8 cellular contexts compared by ENCODE assay signal in the genomic region with DNA sequence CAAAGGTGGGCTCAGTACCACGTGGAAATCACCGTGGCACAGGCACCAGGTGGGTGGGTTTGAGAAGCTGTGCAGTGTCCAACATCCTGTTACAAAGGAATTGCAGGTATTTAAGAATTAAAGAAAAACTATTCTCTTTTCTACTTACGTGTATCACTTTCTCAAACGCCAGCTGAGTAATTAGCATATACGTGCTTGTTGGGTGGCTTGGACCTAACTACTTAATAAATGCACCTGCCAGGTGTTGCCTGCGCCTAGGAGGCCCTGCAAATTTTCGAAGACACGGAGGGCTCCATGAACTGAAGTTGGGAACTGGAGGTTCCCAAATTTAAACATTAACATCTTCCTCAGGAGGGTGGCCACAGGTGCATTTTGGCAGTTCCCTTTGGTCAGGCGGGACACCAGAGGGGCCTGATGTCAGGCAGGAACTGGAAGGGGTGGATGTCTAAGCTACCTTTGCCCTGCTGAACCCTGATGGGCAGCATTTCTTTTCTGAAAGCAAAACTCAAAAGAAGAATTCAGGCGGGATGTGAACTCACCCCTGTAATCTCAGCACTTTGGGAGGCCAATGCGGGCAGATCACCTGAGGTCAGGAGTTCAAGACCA.
DNase-seq lines count a peak whose midpoint lies in the region; ATAC-seq and TF ChIP-seq lines count a peak whose summit lies in the region.

No MANE protein-coding gene starts in this region.

- H2AK5ac ChIP-seq in H9 (ENCODE audit: insufficient read length, low read length) (no peak overlapping the region), mesendoderm (ENCODE audit: low read length) (no peak overlapping the region)

- no peaks in the 10 kb centered on the region for H3K79me2 ChIP-seq in ACC112 (ENCODE audit: control insufficient read depth, insufficient read depth, low read length, unreplicated experiment)
- H3K79me2 ChIP-seq in H9 (ENCODE audit: insufficient read depth, low read length), result no peaks in the 10 kb centered on the region
- no peaks in the 10 kb centered on the region for H3K79me2 ChIP-seq in mesendoderm (ENCODE audit: control insufficient read depth, insufficient read depth, low read length)

- H3K14ac ChIP-seq in H9 (ENCODE audit: insufficient read depth, low read length), result no peak overlapping the region

- H3K4me2 ChIP-seq in H9 (ENCODE audit: insufficient read depth, insufficient read length, low read length), result peak overlapping the region; percentile 73
- H3K4me2 ChIP-seq in mesendoderm (ENCODE audit: low read length), result peak overlapping the region; percentile 51

- H3K79me1 ChIP-seq in H9 (ENCODE audit: insufficient read depth, low read depth, low read length, poor library complexity, severe bottlenecking) (no peaks in the 10 kb centered on the region), mesendoderm (ENCODE audit: low read length) (no peaks in the 10 kb centered on the region)

- H3K56ac ChIP-seq in H9 (ENCODE audit: insufficient read length, low read depth, low read length), result no peak overlapping the region
- peak overlapping the region; percentile 80 for H3K56ac ChIP-seq in mesendoderm (ENCODE audit: low read length)

- no peak overlapping the region for H4K5ac ChIP-seq in H9 (ENCODE audit: insufficient read length, low read depth, low read length)
- H4K5ac ChIP-seq in mesendoderm (ENCODE audit: low read length), result no peak overlapping the region

- H3K27me3 ChIP-seq in ACC112 (ENCODE audit: insufficient read depth, low read length) (no peaks in the 10 kb centered on the region), H9 (ENCODE audit: insufficient read depth, low read length) (no peaks in the 10 kb centered on the region; the same call in 1 of the 2 replicates), mesendoderm (ENCODE audit: insufficient read depth, low read length, poor library complexity) (no peaks in the 10 kb centered on the region)

- peaks cover 9% of the 10 kb centered on the region for H3K23me2 ChIP-seq in H9 (ENCODE audit: insufficient read length, low read depth, low read length, poor library complexity, severe bottlenecking)

- no peak for ATAC-seq in HG02973 (IDR thresholded peaks at IDR 0.05; ENCODE audit: unreplicated experiment)
- ATAC-seq in HG02623 (IDR thresholded peaks at IDR 0.05; ENCODE audit: unreplicated experiment), result no peak

- H3K4me3 ChIP-seq in ACC112 (ENCODE audit: low read depth, low read length) (peak overlapping the region; percentile 80), mesendoderm (ENCODE audit: low read length) (no peak overlapping the region)

- H3K36me3 ChIP-seq in ACC112 (ENCODE audit: insufficient read depth, low read length) (no peaks in the 10 kb centered on the region), mesendoderm (ENCODE audit: control insufficient read depth, insufficient read depth, low read length) (no peaks in the 10 kb centered on the region)

- H3K4me3 Mint-ChIP-seq in H9, result peak overlapping the region; percentile 65 to 85
- H3K4me3 Mint-ChIP-seq in activated CD4-positive, alpha-beta memory T cell treated with anti-CD3 and anti-CD28 coated beads, Interleukin-2, amount 10 ng/mL, durations not matched to agents 7 days and 5 days, result peak overlapping the region; percentile 75

- H3K9me3 ChIP-seq in H9 (ENCODE audit: control insufficient read depth, low read depth, low read length), result no peaks in the 10 kb centered on the region

- no peak for DNase-seq in H9
- DNase-seq in activated CD4-positive, alpha-beta memory T cell treated with anti-CD3 and anti-CD28 coated beads, Interleukin-2, amount 10 ng/mL, durations not matched to agents 7 days and 5 days, result no peak
- DNase-seq in mesendoderm, result peak; percentile 33
- DNase-seq in 8988T, result no peak
- DNase-seq in superior temporal gyrus (ENCODE audit: extremely low spot score), result no peak

- H2BK20ac ChIP-seq in H9 (ENCODE audit: low read depth, low read length, poor library complexity, severe bottlenecking), result no peak overlapping the region

- H4K8ac ChIP-seq in H9 (replicated peaks; ENCODE audit: insufficient read length, low read depth, low read length) (no peak overlapping the region), mesendoderm (ENCODE audit: low read depth, low read length) (no peak overlapping the region)

- H3K27me3 Mint-ChIP-seq in H9 (ENCODE audit: low read depth), result peaks cover 33% of the 10 kb centered on the region
- H3K27me3 Mint-ChIP-seq in activated CD4-positive, alpha-beta memory T cell treated with anti-CD3 and anti-CD28 coated beads, Interleukin-2, amount 10 ng/mL, durations not matched to agents 7 days and 5 days, result peaks cover 7% of the 10 kb centered on the region

- no peak overlapping the region for H3K4ac ChIP-seq in H9 (ENCODE audit: low read depth, low read length)
- H3K4ac ChIP-seq in mesendoderm (ENCODE audit: low read depth, low read length), result no peak overlapping the region

- 0 out of 3 replicates have a peak, but pooled peaks have one; percentile 8 for TF ChIP-seq CTCF in H9 (conservative IDR thresholded peaks at IDR 0.05)

- H3K4me1 Mint-ChIP-seq in H9, result peaks cover 9 to 13% of the 10 kb centered on the region in 2 experiments
- H3K4me1 Mint-ChIP-seq in activated CD4-positive, alpha-beta memory T cell treated with anti-CD3 and anti-CD28 coated beads, Interleukin-2, amount 10 ng/mL, durations not matched to agents 7 days and 5 days, result peaks cover 6% of the 10 kb centered on the region

- H3K4me1 ChIP-seq in ACC112 (ENCODE audit: control insufficient read depth, insufficient read depth, low read length, unreplicated experiment) (peaks cover 13% of the 10 kb centered on the region), H9 (ENCODE audit: insufficient read depth, low read length) (no peaks in the 10 kb centered on the region), mesendoderm (ENCODE audit: control insufficient read depth, low read depth, low read length) (peaks cover 2% of the 10 kb centered on the region)

- H4K91ac ChIP-seq in H9 (ENCODE audit: insufficient read length, low read depth, low read length), result no peak overlapping the region

- no peaks in the 10 kb centered on the region for H3K9me3 Mint-ChIP-seq in H9
- no peaks in the 10 kb centered on the region for H3K9me3 Mint-ChIP-seq in activated CD4-positive, alpha-beta memory T cell treated with anti-CD3 and anti-CD28 coated beads, Interleukin-2, amount 10 ng/mL, durations not matched to agents 7 days and 5 days

- POLR2A ChIA-PET in activated CD4-positive, alpha-beta memory T cell treated with anti-CD3 and anti-CD28 coated beads, Interleukin-2, amount 10 ng/mL, durations not matched to agents 7 days and 5 days (lab: Charles Lee), result no interaction called here

- no peaks in the 10 kb centered on the region for H3K36me3 Mint-ChIP-seq in H9 (ENCODE audit: insufficient read depth in 1 of 3, low read depth in 3 of 3)
- no peaks in the 10 kb centered on the region for H3K36me3 Mint-ChIP-seq in activated CD4-positive, alpha-beta memory T cell treated with anti-CD3 and anti-CD28 coated beads, Interleukin-2, amount 10 ng/mL, durations not matched to agents 7 days and 5 days (ENCODE audit: low read depth)

- H3K18ac ChIP-seq in H9 (ENCODE audit: insufficient read length, low read depth, low read length) (no peak overlapping the region), mesendoderm (ENCODE audit: low read length) (peak overlapping the region; percentile 22)

- H3K27ac ChIP-seq in ACC112 (ENCODE audit: low read depth, low read length), result no peak overlapping the region
- H3K27ac ChIP-seq in H9 (ENCODE audit: insufficient read length, low read depth, low read length), result no peak overlapping the region
- no peak overlapping the region for H3K27ac ChIP-seq in mesendoderm (ENCODE audit: low read depth, low read length)

- H3K9ac ChIP-seq in H9 (ENCODE audit: extremely low read depth, insufficient read length, low read length) (no peak overlapping the region), mesendoderm (ENCODE audit: low read length) (peak overlapping the region; percentile 37)

- H2BK120ac ChIP-seq in H9 (ENCODE audit: low read depth, low read length, poor library complexity, severe bottlenecking) (no peak overlapping the region), mesendoderm (ENCODE audit: low read depth, low read length) (no peak overlapping the region)

- H2BK5ac ChIP-seq in H9 (ENCODE audit: insufficient read length, low read length), result no peak overlapping the region
- H2BK5ac ChIP-seq in mesendoderm (ENCODE audit: low read length), result peak overlapping the region; percentile 57

- CTCF ChIA-PET in activated CD4-positive, alpha-beta memory T cell treated with anti-CD3 and anti-CD28 coated beads, Interleukin-2, amount 10 ng/mL, durations not matched to agents 7 days and 5 days (lab: Charles Lee), result interaction anchor here (0.7 to 1.8 kb wide), 6 partner anchors 10 to 171 kb away, joined by 3 to 6 read pairs (median 4); no protein-coding TSS in a partner anchor

- no CpG with 5 or more reads among the region's 11 CpGs for WGBS in H9 (ENCODE audit: extremely low coverage, insufficient read length, low lambda C conversion rate)
- no CpG with 5 or more reads among the region's 11 CpGs for WGBS in mesendoderm (ENCODE audit: extremely low coverage, insufficient coverage, low lambda C conversion rate)

- no peak overlapping the region for H3K27ac Mint-ChIP-seq in H9
- H3K27ac Mint-ChIP-seq in activated CD4-positive, alpha-beta memory T cell treated with anti-CD3 and anti-CD28 coated beads, Interleukin-2, amount 10 ng/mL, durations not matched to agents 7 days and 5 days, result no peak overlapping the region

- no peak overlapping the region for H3K23ac ChIP-seq in H9 (ENCODE audit: insufficient read length, low read depth, low read length)
- no peak overlapping the region for H3K23ac ChIP-seq in mesendoderm (ENCODE audit: low read length)

- H4K20me1 ChIP-seq in H9 (ENCODE audit: control insufficient read depth, insufficient read depth, insufficient read length), result no peaks in the 10 kb centered on the region

- no peak overlapping the region for H2AFZ ChIP-seq in ACC112 (ENCODE audit: low read length, unreplicated experiment)
- no peak overlapping the region for H2AFZ ChIP-seq in H9 (ENCODE audit: low read length)

- H2BK15ac ChIP-seq in H9 (ENCODE audit: low read depth, low read length) (no peak overlapping the region), mesendoderm (replicated peaks; ENCODE audit: low read depth) (no peak overlapping the region)

- H3T11ph ChIP-seq in H9 (ENCODE audit: low read length), result no peak overlapping the region

- no peak overlapping the region for H2BK12ac ChIP-seq in H9 (ENCODE audit: insufficient read length, low read depth, low read length)
